Comparison of ENCODE assay signal across 9 cellular contexts in the genomic region with DNA sequence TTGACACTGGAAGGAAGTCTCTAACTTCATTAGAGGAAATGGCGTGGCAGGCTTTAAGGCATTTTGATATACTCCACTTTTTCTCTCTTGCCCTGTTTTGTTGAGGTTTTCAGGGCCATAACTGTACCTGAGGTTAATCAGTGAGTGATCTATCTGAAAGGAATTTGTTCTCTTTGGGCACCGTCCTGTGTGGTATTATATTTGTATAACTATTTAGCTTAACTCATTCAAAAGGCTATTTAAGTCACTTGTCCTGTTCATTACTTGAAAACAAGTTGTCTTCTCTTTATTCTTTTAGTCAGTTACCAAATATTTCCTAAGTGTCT.
DNase-seq lines count a peak whose midpoint lies in the region; FAIRE-seq and TF ChIP-seq lines count a peak whose summit lies in the region.
"Had no signal": no experiment of that assay in that cellular context is flagged by ENCODE, and none has a peak within 500 bp of the region (broad histone marks: within the 10 kb centered on the region; RNA-seq: fewer than 3 reads in every experiment).

No MANE protein-coding gene starts in this region.

- WGBS in mammary epithelial cell (ENCODE audit: low coverage, missing lambda C conversion rate): 6% methylated on average over 2 of the region's 2 CpGs
- WGBS in tibial nerve, 2 donors: 32 to 35% methylated on average over 2 of the region's 2 CpGs

- H2AFZ ChIP-seq in Karpas-422 (ENCODE audit: low read length) (no peak overlapping the region), mammary epithelial cell (ENCODE audit: low read depth, low read length) (no peak overlapping the region)

- H3K4me3 ChIP-seq in Karpas-422 (ENCODE audit: low read length) (no peak overlapping the region), mammary epithelial cell (replicated peaks in 1 of 3; ENCODE audit: insufficient read depth in 1 of 3, low read depth in 2 of 3, low read length in 3 of 3) (peak overlapping the region; percentile 16 to 96 (median 38)), tibial nerve (no peak overlapping the region)

- no peak overlapping the region for H3K9ac ChIP-seq in Karpas-422 (ENCODE audit: low read length)
- peak overlapping the region; percentile 100 for H3K9ac ChIP-seq in mammary epithelial cell (ENCODE audit: insufficient read depth, low read length)

- H3K9me3 ChIP-seq in Karpas-422 (ENCODE audit: low read length) (no peaks in the 10 kb centered on the region), mammary epithelial cell (replicated peaks; ENCODE audit: insufficient read depth, low read length) (no peaks in the 10 kb centered on the region), tibial nerve (no peaks in the 10 kb centered on the region)

- H3K27ac ChIP-seq in Karpas-422 (ENCODE audit: low read length) (no peak overlapping the region), mammary epithelial cell (ENCODE audit: insufficient read depth, low read depth, low read length) (peak overlapping the region; percentile 99), tibial nerve (peak overlapping the region in 3 of 4 donors; percentile 43 to 73 (median 72))

- FAIRE-seq in GM12892 (lab: Jason Lieb, UNC): no peak

- no TSS peak for BruUV-seq in mammary epithelial cell (replicated peaks; lab: Mats Ljungman, UMichigan)

- H3K79me2 ChIP-seq in Karpas-422 (ENCODE audit: low read length): no peaks in the 10 kb centered on the region
- peaks cover 98% of the 10 kb centered on the region for H3K79me2 ChIP-seq in mammary epithelial cell (ENCODE audit: insufficient read depth, low read length)

- peak overlapping the region; percentile 76 for H3K4me3 Mint-ChIP-seq in mesothelial cell of epicardium

- intact Hi-C loops in mammary epithelial cell (cut with micrococcal nuclease): loop anchor here (1.0 to 2.0 kb wide), 4 partner anchors 38 to 180 kb away; partner anchors contain the start of gene NEDD4L

- H3K9me2 ChIP-seq in Karpas-422 (replicated peaks; ENCODE audit: insufficient read depth, low read length): no peaks in the 10 kb centered on the region

- H3K4me2 ChIP-seq in Karpas-422 (ENCODE audit: low read depth, low read length, poor library complexity, severe bottlenecking) (peak overlapping the region; percentile 6), mammary epithelial cell (ENCODE audit: insufficient read depth, low read depth, low read length) (peak overlapping the region; percentile 82)

- no peaks in the 10 kb centered on the region for H3K36me3 Mint-ChIP-seq in mesothelial cell of epicardium

- no peaks in the 10 kb centered on the region for H3K9me3 Mint-ChIP-seq in mesothelial cell of epicardium

- CTCF ChIA-PET in mammary epithelial cell (lab: Charles Lee; ENCODE audit: low non-redundant PET): interaction anchor here (0.6 to 1.3 kb wide), 2 partner anchors 52 to 97 kb away, joined by 3 to 5 read pairs; no protein-coding TSS in a partner anchor

- H3K4me1 Mint-ChIP-seq in mesothelial cell of epicardium: peaks cover 62% of the 10 kb centered on the region

- H3K27ac Mint-ChIP-seq in mesothelial cell of epicardium: peak overlapping the region; percentile 97

- no peak for TF ChIP-seq POLR2A in tibial nerve (IDR thresholded peaks at IDR 0.05)
- no peak for TF ChIP-seq POLR2A in GM12892 (IDR thresholded peaks at IDR 0.05; ENCODE audit: low read depth, low read length)

- peaks cover 22% of the 10 kb centered on the region; the same call in 1 of the 2 replicates for H4K20me1 ChIP-seq in Karpas-422 (ENCODE audit: insufficient read depth, low read depth, low read length)
- no peaks in the 10 kb centered on the region for H4K20me1 ChIP-seq in mammary epithelial cell (ENCODE audit: insufficient read depth, low read length)

- peaks cover 46% of the 10 kb centered on the region for H3K4me1 ChIP-seq in Karpas-422 (ENCODE audit: low read length)
- peaks cover 42% of the 10 kb centered on the region for H3K4me1 ChIP-seq in mammary epithelial cell (ENCODE audit: insufficient read depth, low read length)
- peaks cover 0 to 30% (median 13%) of the 10 kb centered on the region in 4 donors for H3K4me1 ChIP-seq in tibial nerve

- H3K27me3 ChIP-seq in Karpas-422 (ENCODE audit: low read length): no peaks in the 10 kb centered on the region
- H3K27me3 ChIP-seq in mammary epithelial cell (ENCODE audit: insufficient read depth, low read length): no peaks in the 10 kb centered on the region
- no peaks in the 10 kb centered on the region for H3K27me3 ChIP-seq in tibial nerve

- TF ChIP-seq EP300 in tibial nerve (IDR thresholded peaks at IDR 0.05): no peak

- dilution Hi-C loops in mammary epithelial cell (cut with HindIII; ENCODE audit: low sequenced_read_pairs): loop anchor here (5.0 kb wide), 2 partner anchors 37 to 63 kb away; no protein-coding TSS in a partner anchor

- in situ Hi-C loops in mammary epithelial cell (cut with MboI; ENCODE audit: low sequenced_read_pairs in 2 of 2) (no loop called here), G401 (cut with HindIII; ENCODE audit: low sequenced_read_pairs) (no loop called here)

- TF ChIP-seq CTCF in mammary epithelial cell (conservative IDR thresholded peaks at IDR 0.05 in 1 of 2, IDR thresholded peaks at IDR 0.05 in 1 of 2; ENCODE audit: extremely low read depth in 1 of 2, insufficient read depth in 1 of 2, low read depth in 1 of 2, low read length in 2 of 2) (no peak), mesothelial cell of epicardium (IDR thresholded peaks at IDR 0.05; ENCODE audit: unreplicated experiment) (no peak), tibial nerve (IDR thresholded peaks at IDR 0.05) (no peak)

- no peak for DNase-seq in Karpas-422
- DNase-seq in mammary epithelial cell: no peak
- DNase-seq in mesothelial cell of epicardium (ENCODE audit: low spot score in 2 of 2, unreplicated experiment in 2 of 2): no peak
- DNase-seq in tibial nerve (ENCODE audit: low spot score in 2 of 2): no peak
- no peak for DNase-seq in GM12892 (ENCODE audit: insufficient read length)
- DNase-seq in G401 (ENCODE audit: low spot score): no peak
- no peak for DNase-seq in effector CD8-positive, alpha-beta T cell (lab: John Stamatoyannopoulos, UW)
- DNase-seq: activated CD4-positive, alpha-beta T cell treated with anti-CD3 and anti-CD28 coated beads, Interleukin-2, amount 50 U/mL, for 1 hour; SIG-M5 had no signal

- H3K27me3 Mint-ChIP-seq in mesothelial cell of epicardium (ENCODE audit: low read depth): no peaks in the 10 kb centered on the region

- H3K36me3 ChIP-seq in Karpas-422 (ENCODE audit: insufficient read depth, low read length) (no peaks in the 10 kb centered on the region), mammary epithelial cell (ENCODE audit: insufficient read depth, low read length) (no peaks in the 10 kb centered on the region), tibial nerve (no peaks in the 10 kb centered on the region)

Comparison
In these comparisons a context has a peak if more than half of its experiments do, and no peak if none do; other contexts are left out.
1. H3K4me3 ChIP-seq: peak in mammary epithelial cell (3 of 3); none in Karpas-422 (single experiment) and tibial nerve (0 of 4).